ENCODE assay signal across 24 cellular contexts in genomic region chr14:68921049-68921448, GRCh38. TPM values are rescaled to one million over a fixed set of nuclear protein-coding genes. Genes with fewer than 3 reads are reported as not detected.
DNase-seq lines count a peak whose midpoint lies in the region; ATAC-seq and TF ChIP-seq lines count a peak whose summit lies in the region.
"Had no signal": no experiment of that assay in that cellular context is flagged by ENCODE, and none has a peak within 500 bp of the region (broad histone marks: within the 10 kb centered on the region; RNA-seq: fewer than 3 reads in every experiment).

No MANE protein-coding gene starts in this region.

- H2AFZ ChIP-seq in mammary epithelial cell (ENCODE audit: low read depth, low read length), result no peak overlapping the region

- TF ChIP-seq CTCF in MCF 10A (IDR thresholded peaks at IDR 0.05; ENCODE audit: unreplicated experiment) (no peak), mammary epithelial cell (conservative IDR thresholded peaks at IDR 0.05 in 1 of 2, IDR thresholded peaks at IDR 0.05 in 1 of 2; ENCODE audit: extremely low read depth in 1 of 2, insufficient read depth in 1 of 2, low read depth in 1 of 2, low read length in 2 of 2) (no peak), coronary artery (IDR thresholded peaks at IDR 0.05) (no peak)

- H3K36me3 ChIP-seq in mammary epithelial cell (ENCODE audit: insufficient read depth, low read length), result peaks cover 43% of the 10 kb centered on the region
- H3K36me3 ChIP-seq: prostate gland had no signal

- no TSS peak for BruUV-seq in MCF 10A (replicated peaks; lab: Mats Ljungman, UMichigan)
- BruUV-seq in mammary epithelial cell (replicated peaks; lab: Mats Ljungman, UMichigan), result no TSS peak

- H3K4me3 Mint-ChIP-seq in MCF 10A (ENCODE audit: unreplicated experiment), result no peak overlapping the region
- H3K4me3 Mint-ChIP-seq in naive thymus-derived CD8-positive, alpha-beta T cell, result peak overlapping the region in 2 of 10 donors; percentile 3 to 10
- H3K4me3 Mint-ChIP-seq: neural crest cell had no signal

- peak overlapping the region; percentile 71 for H3K27ac Mint-ChIP-seq in MCF 10A (ENCODE audit: low read depth, unreplicated experiment)
- peak overlapping the region; percentile 1 to 94 (median 80) for H3K27ac Mint-ChIP-seq in naive thymus-derived CD8-positive, alpha-beta T cell

- no peaks in the 10 kb centered on the region for H3K9me3 ChIP-seq in mammary epithelial cell (replicated peaks; ENCODE audit: insufficient read depth, low read length)
- H3K9me3 ChIP-seq: body of pancreas, Caco-2, prostate gland, SJSA1 had no signal

- H3K4me3 ChIP-seq in mammary epithelial cell (replicated peaks in 1 of 3; ENCODE audit: insufficient read depth in 1 of 3, low read depth in 2 of 3, low read length in 3 of 3) (no peak overlapping the region), coronary artery (no peak overlapping the region)
- H3K4me3 ChIP-seq: body of pancreas, prostate gland, SJSA1 had no signal

- peaks cover 67% of the 10 kb centered on the region for H3K36me3 Mint-ChIP-seq in MCF 10A (ENCODE audit: insufficient read depth, unreplicated experiment)
- H3K36me3 Mint-ChIP-seq in naive thymus-derived CD8-positive, alpha-beta T cell, result peaks cover 9 to 88% (median 33%) of the 10 kb centered on the region in 3 donors

- no peak for ATAC-seq in naive thymus-derived CD8-positive, alpha-beta T cell
- ATAC-seq: body of pancreas, esophagus mucosa, left ventricle myocardium superior had no signal

- peaks cover 37% of the 10 kb centered on the region for H3K4me1 ChIP-seq in mammary epithelial cell (ENCODE audit: insufficient read depth, low read length)
- H3K4me1 ChIP-seq: prostate gland had no signal

- 57% methylated on average over 9 of the region's 9 CpGs for WGBS in mammary epithelial cell (ENCODE audit: low coverage, missing lambda C conversion rate)

- in situ Hi-C loops in mammary epithelial cell (cut with MboI; ENCODE audit: low sequenced_read_pairs in 2 of 2), result loop anchor here in 1 of 2 donors (25.0 kb wide), 1 partner anchor 166 kb away; no protein-coding TSS in a partner anchor
- in situ Hi-C loops in G401 (cut with HindIII; ENCODE audit: low sequenced_read_pairs), result no loop called here

- H3K9me3 Mint-ChIP-seq in MCF 10A (ENCODE audit: unreplicated experiment), result peaks cover 4% of the 10 kb centered on the region
- H3K9me3 Mint-ChIP-seq in naive thymus-derived CD8-positive, alpha-beta T cell, result peaks cover 0 to 11% (median 3%) of the 10 kb centered on the region in 9 donors

- peaks cover 98% of the 10 kb centered on the region for H3K79me2 ChIP-seq in mammary epithelial cell (ENCODE audit: insufficient read depth, low read length)

- H3K9ac ChIP-seq in mammary epithelial cell (ENCODE audit: insufficient read depth, low read length), result no peak overlapping the region

- CTCF ChIA-PET in MCF 10A (lab: Yijun Ruan, JAX), result interaction anchor here (1.1 to 1.7 kb wide), 2 partner anchors 10 kb away, joined by 5 to 6 read pairs; no protein-coding TSS in a partner anchor
- CTCF ChIA-PET in mammary epithelial cell (lab: Charles Lee; ENCODE audit: low non-redundant PET), result no interaction called here

- H3K27me3 ChIP-seq in mammary epithelial cell (ENCODE audit: insufficient read depth, low read length), result no peaks in the 10 kb centered on the region
- H3K27me3 ChIP-seq: body of pancreas, SJSA1 had no signal

- intact Hi-C loops in MCF 10A (cut with micrococcal nuclease) (no loop called here), mammary epithelial cell (cut with micrococcal nuclease) (no loop called here)

- peaks cover 16% of the 10 kb centered on the region for H4K20me1 ChIP-seq in mammary epithelial cell (ENCODE audit: insufficient read depth, low read length)

- dilution Hi-C loops in mammary epithelial cell (cut with HindIII; ENCODE audit: low sequenced_read_pairs), result loop anchor here (5.0 kb wide), 1 partner anchor 86 kb away; no protein-coding TSS in a partner anchor

- H3K4me1 Mint-ChIP-seq in MCF 10A (ENCODE audit: insufficient read depth, unreplicated experiment), result peaks cover 14% of the 10 kb centered on the region
- H3K4me1 Mint-ChIP-seq in naive thymus-derived CD8-positive, alpha-beta T cell, result peaks cover 38 to 90% (median 74%) of the 10 kb centered on the region in 4 donors

- H3K27ac ChIP-seq in mammary epithelial cell (ENCODE audit: insufficient read depth, low read depth, low read length), result no peak overlapping the region
- peak overlapping the region; percentile 82 to 91 for H3K27ac ChIP-seq in coronary artery
- H3K27ac ChIP-seq: body of pancreas, SJSA1 had no signal

- H3K27me3 Mint-ChIP-seq in MCF 10A (ENCODE audit: insufficient read depth, unreplicated experiment), result no peaks in the 10 kb centered on the region
- H3K27me3 Mint-ChIP-seq in naive thymus-derived CD8-positive, alpha-beta T cell, result no peaks in the 10 kb centered on the region

- no peak for DNase-seq in MCF 10A (ENCODE audit: unreplicated experiment)
- DNase-seq in mammary epithelial cell, result no peak
- no peak for DNase-seq in coronary artery (ENCODE audit: low spot score)
- peak in 1 of 10 donors; percentile 9 for DNase-seq in naive thymus-derived CD8-positive, alpha-beta T cell
- no peak for DNase-seq in G401 (ENCODE audit: low spot score)
- no peak for DNase-seq in NCI-H2029 treated with DMSO at 0.1 percent for 48 hours (lab: John Stamatoyannopoulos, UW)
- no peak for DNase-seq in activated CD4-positive, alpha-beta T cell treated with anti-CD3 and anti-CD28 coated beads, Interleukin-2, amount 50 U/mL, for 48 hours
- DNase-seq: ACHN; activated CD4-positive, alpha-beta T cell treated with anti-CD3 and anti-CD28 coated beads for 1 hour; activated T-cell treated with anti-CD3 and anti-CD28 coated beads, Interleukin-2, amount 50 U/mL, for 48 hours; body of pancreas; Caco-2; DMS79 treated with DMSO at 0.1 percent for 48 hours; effector CD4-positive, alpha-beta T cell; Kasumi-1; left ventricle myocardium superior; NCI-H1694 treated with DMSO at 0.1 percent for 48 hours; NCI-H2171 treated with DMSO at 0.1 percent for 48 hours; NCI-H526; stimulated activated CD8-positive, alpha-beta memory T cell treated with anti-CD3 and anti-CD28 coated beads, Interleukin-4, amount 100 ng/mL, for 48 hours had no signal

- H3K4me2 ChIP-seq in mammary epithelial cell (ENCODE audit: insufficient read depth, low read depth, low read length), result no peak overlapping the region

- POLR2A ChIA-PET in MCF 10A (lab: Yijun Ruan, JAX), result no interaction called here
- POLR2A ChIA-PET in naive thymus-derived CD8-positive, alpha-beta T cell (lab: Charles Lee), result no interaction called here

RNA-seq across cellular contexts. Expression of gene ACTN1, which starts 58.1 kb away (rescaled TPM):
- total RNA-seq in MCF 10A (2022), result 239 and 312 TPM in 2 replicates
- 1,000 to 10,000 TPM in 1 of 2 donors, 100 to 1,000 TPM in 1; 841 to 1,322 TPM for total RNA-seq in mammary epithelial cell
- 813 TPM for polyA plus RNA-seq in mammary epithelial cell
- polyA minus RNA-seq in mammary epithelial cell, result 1,325 TPM
- 100 to 1,000 TPM; 333 to 341 TPM for total RNA-seq in naive thymus-derived CD8-positive, alpha-beta T cell
- polyA plus RNA-seq in naive thymus-derived CD8-positive, alpha-beta T cell, result 100 to 1,000 TPM; 144 to 436 (median 267) TPM
- total RNA-seq in G401 (2014; rRNA removed; shearing (Covaris generic)), result 78.8 and 90.9 TPM in 2 replicates
